In the genomic region with DNA sequence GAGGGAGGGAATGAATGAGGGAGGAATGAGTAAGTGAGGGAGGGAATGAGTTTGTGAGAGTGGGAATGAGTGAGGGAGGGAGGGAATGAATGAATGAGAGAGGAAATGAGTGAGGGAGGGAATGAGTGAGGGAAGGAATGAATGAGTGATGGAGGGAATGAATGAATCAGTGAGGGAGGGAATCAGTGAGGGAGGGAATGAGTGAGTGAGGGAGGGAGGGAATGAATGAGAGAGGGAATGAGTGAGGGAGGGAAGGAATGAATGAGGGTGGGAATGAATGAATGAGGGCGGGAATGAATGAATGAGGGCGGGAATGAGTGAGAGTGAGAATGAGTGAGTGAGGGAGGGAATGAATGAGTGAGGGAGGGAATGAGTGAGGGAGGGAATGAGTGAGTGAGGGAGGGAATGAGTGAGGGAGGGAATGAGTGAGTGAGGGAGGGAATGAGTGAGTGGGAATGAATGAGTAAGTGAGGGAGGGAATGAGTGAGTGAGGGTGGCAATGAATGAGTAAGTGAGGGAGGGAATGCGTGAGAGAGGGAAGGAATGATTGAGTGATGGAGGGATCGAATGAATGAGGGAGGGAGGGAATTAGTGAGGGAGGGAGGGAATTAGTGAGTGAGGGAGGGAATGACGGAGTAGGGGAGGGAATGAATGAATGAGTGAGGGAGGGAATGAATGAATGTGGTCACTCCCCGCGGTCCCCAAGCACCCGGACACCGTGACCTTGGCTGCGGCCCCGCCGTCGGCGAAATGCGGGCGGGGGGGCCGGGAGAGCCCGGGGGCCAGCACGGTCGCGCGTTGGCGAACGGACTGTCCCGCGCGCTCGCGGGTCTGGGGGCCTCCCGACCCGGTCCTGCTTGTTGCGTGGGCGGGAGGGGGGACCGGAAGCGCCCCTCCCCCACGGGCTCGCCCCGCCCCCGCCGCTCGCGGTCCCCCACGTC, we compare ENCODE assay signal across 8 cellular contexts. TPM values are rescaled to one million over a fixed set of nuclear protein-coding genes. Genes with fewer than 3 reads are reported as not detected.
DNase-seq lines count a peak whose midpoint lies in the region; ATAC-seq, FAIRE-seq and TF ChIP-seq lines count a peak whose summit lies in the region.

No MANE protein-coding gene starts in this region.

- H3K4me1 Mint-ChIP-seq in MCF 10A (ENCODE audit: insufficient read depth, unreplicated experiment) (peaks cover 18% of the 10 kb centered on the region), mesothelial cell of epicardium (peaks cover 28% of the 10 kb centered on the region)

- TF ChIP-seq CTCF in NB4 (IDR thresholded peaks at IDR 0.05; ENCODE audit: low read depth, low read length) (no peak), MCF 10A (IDR thresholded peaks at IDR 0.05; ENCODE audit: unreplicated experiment) (no peak), mesothelial cell of epicardium (IDR thresholded peaks at IDR 0.05; ENCODE audit: unreplicated experiment) (no peak), GM10248 (IDR thresholded peaks at IDR 0.05; ENCODE audit: control extremely low read depth, extremely low read depth, low read depth, missing control alignments) (no peak)

- H3K36me3 Mint-ChIP-seq in MCF 10A (ENCODE audit: insufficient read depth, unreplicated experiment) (no peaks in the 10 kb centered on the region), mesothelial cell of epicardium (no peaks in the 10 kb centered on the region)

- H3K4me3 ChIP-seq in NB4 (ENCODE audit: low read depth, low read length), result peak overlapping the region; percentile 44

- TF ChIP-seq POLR2A in NB4 (IDR thresholded peaks at IDR 0.05; ENCODE audit: extremely low read depth, insufficient read length), result no peak

- peak; percentile 13 for ATAC-seq in GM21576 (IDR thresholded peaks at IDR 0.05; ENCODE audit: unreplicated experiment)

- BruUV-seq in MCF 10A (replicated peaks; lab: Mats Ljungman, UMichigan), result no TSS peak

- FAIRE-seq in HTR-8/SVneo (lab: Jason Lieb, UNC), result no peak

- H3K9me3 Mint-ChIP-seq in MCF 10A (ENCODE audit: unreplicated experiment) (no peaks in the 10 kb centered on the region), mesothelial cell of epicardium (no peaks in the 10 kb centered on the region)

- peak overlapping the region; percentile 100 for H3K27ac Mint-ChIP-seq in MCF 10A (ENCODE audit: low read depth, unreplicated experiment)
- peak overlapping the region; percentile 40 for H3K27ac Mint-ChIP-seq in mesothelial cell of epicardium

- H3K4me3 Mint-ChIP-seq in MCF 10A (ENCODE audit: unreplicated experiment) (peak overlapping the region; percentile 96), mesothelial cell of epicardium (peak overlapping the region; percentile 86)

- intact Hi-C loops in MCF 10A (cut with micrococcal nuclease), result loop anchor here (10.0 kb wide), 1 partner anchor 116 kb away; a partner anchor contains a TSS

- DNase-seq in DMS153 treated with DMSO at 0.1 percent for 48 hours (lab: John Stamatoyannopoulos, UW; ENCODE audit: unreplicated experiment) (peak; percentile 47), NB4 (ENCODE audit: low read depth) (no peak), MCF 10A (ENCODE audit: unreplicated experiment) (peak; percentile 38), mesothelial cell of epicardium (ENCODE audit: low spot score in 2 of 2, unreplicated experiment in 2 of 2) (no peak), HTR-8/SVneo (ENCODE audit: insufficient read length, low spot score) (no peak), GM10248 (ENCODE audit: extremely low spot score) (no peak)
- DNase-seq in stimulated activated naive CD4-positive, alpha-beta T cell treated with Interleukin-2 at 50 U/mL for 16 hours (lab: John Stamatoyannopoulos, UW), result no peak

- POLR2A ChIA-PET in MCF 10A (lab: Yijun Ruan, JAX), result interaction anchor here (0.6 to 1.8 kb wide), 13 partner anchors 9 to 587 kb away, joined by 3 to 22 read pairs (median 4); a partner anchor contains a TSS
- POLR2A ChIA-PET in GM10248 (lab: Yijun Ruan, JAX), result interaction anchor here (0.6 kb wide), 1 partner anchor 672 kb away, joined by 3 read pairs; no protein-coding TSS in a partner anchor

- H3K27me3 Mint-ChIP-seq in MCF 10A (ENCODE audit: insufficient read depth, unreplicated experiment), result no peaks in the 10 kb centered on the region
- no peaks in the 10 kb centered on the region for H3K27me3 Mint-ChIP-seq in mesothelial cell of epicardium (ENCODE audit: low read depth)

- CTCF ChIA-PET in MCF 10A (lab: Yijun Ruan, JAX), result interaction anchor here (0.7 kb wide), 1 partner anchor 48 kb away, joined by 3 read pairs; no protein-coding TSS in a partner anchor
- CTCF ChIA-PET in GM10248 (lab: Yijun Ruan, JAX), result interaction anchor here (1.2 kb wide), 1 partner anchor 38 kb away, joined by 3 read pairs; no protein-coding TSS in a partner anchor

RNA-seq across cellular contexts. Expression of a gene that starts 1.1 kb away (rescaled TPM):
- total RNA-seq in MCF 10A (2022) (163 and 172 TPM in 2 replicates), mesothelial cell of epicardium (205 to 214 TPM (median 208 TPM) in 3 replicates)

RNA-seq across cellular contexts. Expression of a gene that starts 25.1 kb away (rescaled TPM):
- total RNA-seq in MCF 10A (2022) (0.49 and 0.75 TPM in 2 replicates), mesothelial cell of epicardium (1.3 to 2.4 TPM (median 2.3 TPM) in 3 replicates)

RNA-seq across cellular contexts. Expression of a gene that starts 43.4 kb away (rescaled TPM):
- total RNA-seq in MCF 10A (2022) (49.6 and 58.2 TPM in 2 replicates), mesothelial cell of epicardium (42.1 to 43.7 TPM (median 42.7 TPM) in 3 replicates)

RNA-seq across cellular contexts. Expression of a gene that starts 43.4 kb away (rescaled TPM):
- total RNA-seq in MCF 10A (2022), result 37.6 and 41.6 TPM in 2 replicates
- 47.8 to 52.9 TPM (median 48.4 TPM) in 3 replicates for total RNA-seq in mesothelial cell of epicardium

RNA-seq across cellular contexts. Expression of a gene that starts 52.4 kb away (rescaled TPM):
- total RNA-seq in MCF 10A (2022), result not detected in 2 replicates
- not detected in 3 replicates for total RNA-seq in mesothelial cell of epicardium

Comparison
In these comparisons a context has a peak if more than half of its experiments do, and no peak if none do; other contexts are left out.
1. DNase-seq: peak in DMS153 treated with DMSO at 0.1 percent for 48 hours (single experiment) and MCF 10A (single experiment); none in NB4 (single experiment), mesothelial cell of epicardium (0 of 2), HTR-8/SVneo (single experiment), stimulated activated naive CD4-positive, alpha-beta T cell treated with Interleukin-2 at 50 U/mL for 16 hours (single experiment) and GM10248 (single experiment).